Comparison of ENCODE assay signal across 31 cellular contexts in genomic region chr2:100629309-100629708, GRCh38.
A peak's percentile ranks its signal among the peaks of the same experiment; 100 is the strongest.
DNase-seq lines count a peak whose midpoint lies in the region; ATAC-seq, FAIRE-seq and TF ChIP-seq lines count a peak whose summit lies in the region.
"Had no signal": no experiment of that assay in that cellular context is flagged by ENCODE, and none has a peak within 500 bp of the region (broad histone marks: within the 10 kb centered on the region; RNA-seq: fewer than 3 reads in every experiment).

No MANE protein-coding gene starts in this region.

- no peak overlapping the region for H2AFZ ChIP-seq in GM12878 (ENCODE audit: control insufficient read depth, low read depth, low read length)
- H2AFZ ChIP-seq: GM23338, PC-9 had no signal

- WGBS in GM12878 (ENCODE audit: insufficient coverage, insufficient replicate concordance, low lambda C conversion rate, missing lambda C conversion rate), result 14% methylated on average over 5 of the region's 5 CpGs
- no CpG with 5 or more reads among the region's 5 CpGs for WGBS in mesendoderm (ENCODE audit: extremely low coverage, insufficient coverage, low lambda C conversion rate)

- no peaks in the 10 kb centered on the region for H3K36me3 Mint-ChIP-seq in mesothelial cell of epicardium
- H3K36me3 Mint-ChIP-seq: CD8-positive, alpha-beta memory T cell had no signal

- no peak for FAIRE-seq in GM12878 (lab: Jason Lieb, UNC)
- FAIRE-seq: GM12892, GM19239, HTR-8/SVneo, K562 had no signal

- peak overlapping the region; percentile 31 for H2BK5ac ChIP-seq in mesendoderm (ENCODE audit: low read length)

- POLR2A ChIA-PET in GM12878 (lab: Charles Lee), result no interaction called here

- in situ Hi-C loops in GM12878 (cut with MboI), result no loop called here

- H3K79me1 ChIP-seq in mesendoderm (ENCODE audit: low read length), result no peaks in the 10 kb centered on the region

- ATAC-seq in GM12878, result 0 out of 3 replicates have a peak, but pooled peaks have one; percentile 18
- ATAC-seq in GM21515 (IDR thresholded peaks at IDR 0.05; ENCODE audit: unreplicated experiment), result no peak
- ATAC-seq: GM23338, K562 had no signal

- H3K27me3 ChIP-seq in GM12878 (replicated peaks in 1 of 2; ENCODE audit: control insufficient read depth in 2 of 2, insufficient read depth in 2 of 2, low read length in 1 of 2) (peaks cover 3% of the 10 kb centered on the region in 2 experiments; a peak in 1 of 4 replicates), mesendoderm (ENCODE audit: insufficient read depth, low read length, poor library complexity) (no peaks in the 10 kb centered on the region), SJCRH30 (peaks cover 4% of the 10 kb centered on the region; the same call in 1 of the 2 replicates)

- intact Hi-C loops in GM12878 (cut with micrococcal nuclease; ENCODE audit: unreplicated experiment), result no loop called here

- H3K4me2 ChIP-seq in GM12878 (ENCODE audit: control insufficient read depth, insufficient read depth) (no peak overlapping the region), mesendoderm (ENCODE audit: low read length) (no peak overlapping the region)
- H3K4me2 ChIP-seq: GM23338, PC-9 had no signal

- no peak overlapping the region for H4K8ac ChIP-seq in mesendoderm (ENCODE audit: low read depth, low read length)

- TF ChIP-seq RAD21 in GM12878 (IDR thresholded peaks at IDR 0.05; ENCODE audit: insufficient read depth, low read depth, low read length), result no peak

- H3K79me2 ChIP-seq in GM12878 (ENCODE audit: control insufficient read depth, insufficient read depth, low read length) (no peaks in the 10 kb centered on the region), mesendoderm (ENCODE audit: control insufficient read depth, insufficient read depth, low read length) (no peaks in the 10 kb centered on the region)

- no TSS peak for BruUV-seq in GM12878 (replicated peaks; lab: Mats Ljungman, UMichigan)

- peak overlapping the region; percentile 38 for H3K56ac ChIP-seq in mesendoderm (ENCODE audit: low read length)

- no peak overlapping the region for H2BK120ac ChIP-seq in mesendoderm (ENCODE audit: low read depth, low read length)

- peaks cover 34% of the 10 kb centered on the region for H3K27me3 Mint-ChIP-seq in mesothelial cell of epicardium (ENCODE audit: low read depth)
- H3K27me3 Mint-ChIP-seq: CD8-positive, alpha-beta memory T cell had no signal

- RAD21 ChIA-PET in GM12878 (lab: Charles Lee; ENCODE audit: unreplicated experiment), result no interaction called here

- CTCF ChIA-PET in GM12878 (lab: Yijun Ruan, JAX), result no interaction called here

- H2AK5ac ChIP-seq in mesendoderm (ENCODE audit: low read length), result no peak overlapping the region

- H3K4me1 Mint-ChIP-seq in mesothelial cell of epicardium, result no peaks in the 10 kb centered on the region
- H3K4me1 Mint-ChIP-seq: B cell had no signal

- no peak overlapping the region for H3K4ac ChIP-seq in mesendoderm (ENCODE audit: low read depth, low read length)

- no peak overlapping the region for H3K23ac ChIP-seq in mesendoderm (ENCODE audit: low read length)

- no peak overlapping the region for H3K18ac ChIP-seq in mesendoderm (ENCODE audit: low read length)

- H3K9me3 Mint-ChIP-seq in mesothelial cell of epicardium, result no peaks in the 10 kb centered on the region
- H3K9me3 Mint-ChIP-seq: CD8-positive, alpha-beta memory T cell; GM23338; HFFc6 had no signal

- H3K4me1 ChIP-seq in GM12878 (ENCODE audit: control insufficient read depth, insufficient read depth, low read length) (no peaks in the 10 kb centered on the region), mesendoderm (ENCODE audit: control insufficient read depth, low read depth, low read length) (peaks cover 10% of the 10 kb centered on the region), SJCRH30 (no peaks in the 10 kb centered on the region)
- H3K4me1 ChIP-seq: HAP-1 had no signal

- H4K5ac ChIP-seq in mesendoderm (ENCODE audit: low read length), result no peak overlapping the region

- H3K27ac Mint-ChIP-seq in mesothelial cell of epicardium, result no peak overlapping the region
- H3K27ac Mint-ChIP-seq: B cell, GM23338, HFFc6 had no signal

- H2BK15ac ChIP-seq in mesendoderm (replicated peaks; ENCODE audit: low read depth), result no peak overlapping the region

- TF ChIP-seq CTCF in GM12878 (IDR thresholded peaks at IDR 0.05 in 2 of 3, conservative IDR thresholded peaks at IDR 0.05 in 1 of 3; ENCODE audit: control insufficient read depth in 2 of 3, extremely low read depth in 1 of 3, insufficient read depth in 1 of 3, low read depth in 3 of 3, low read length in 3 of 3) (no peak), mesothelial cell of epicardium (IDR thresholded peaks at IDR 0.05; ENCODE audit: unreplicated experiment) (no peak)

- TF ChIP-seq EP300 in GM12878 (IDR thresholded peaks at IDR 0.05; ENCODE audit: borderline replicate concordance in 1 of 2, control insufficient read depth in 1 of 2, low read depth in 2 of 2, low read length in 2 of 2), result no peak

- H3K9ac ChIP-seq in GM12878 (ENCODE audit: control insufficient read depth, insufficient read depth, low read length), result no peak overlapping the region
- no peak overlapping the region for H3K9ac ChIP-seq in mesendoderm (ENCODE audit: low read length)

- TF ChIP-seq POLR2A in GM12878 (IDR thresholded peaks at IDR 0.05; ENCODE audit: low read depth, low read length), result no peak

- SMC1A ChIA-PET in GM12878 (lab: Charles Lee; ENCODE audit: uncharacterized antibody, unreplicated experiment), result no interaction called here

- no peak overlapping the region for H3K4me3 ChIP-seq in GM12878
- H3K4me3 ChIP-seq in mesendoderm (ENCODE audit: low read length), result no peak overlapping the region
- no peak overlapping the region for H3K4me3 ChIP-seq in SJCRH30
- H3K4me3 ChIP-seq: GM23338, HAP-1, K562, PC-9 had no signal

- H3K9me3 ChIP-seq in GM12878 (replicated peaks; ENCODE audit: control insufficient read depth, insufficient read depth, low read length) (no peaks in the 10 kb centered on the region), SJCRH30 (replicated peaks) (no peaks in the 10 kb centered on the region)
- H3K9me3 ChIP-seq: HAP-1 had no signal

- no peaks in the 10 kb centered on the region for H4K20me1 ChIP-seq in GM12878 (ENCODE audit: control insufficient read depth, insufficient read depth)

- no peak overlapping the region for H3K4me3 Mint-ChIP-seq in mesothelial cell of epicardium
- H3K4me3 Mint-ChIP-seq: B cell; CD8-positive, alpha-beta memory T cell; GM23338; HFFc6 had no signal

- peak; percentile 33 for DNase-seq in activated CD8-positive, alpha-beta memory T cell treated with anti-CD3 and anti-CD28 coated beads for 24 hours
- no peak for DNase-seq in activated CD8-positive, alpha-beta memory T cell treated with anti-CD3 and anti-CD28 coated beads, Interleukin-2, amount 50 U/mL, for 4 hours
- DNase-seq in GM12878 (ENCODE audit: low read depth, low spot score) (no peak), mesendoderm (no peak), SJCRH30 (no peak), mesothelial cell of epicardium (ENCODE audit: low spot score in 2 of 2, unreplicated experiment in 2 of 2) (no peak), NCI-H146 treated with DMSO at 0.1 percent for 48 hours (lab: John Stamatoyannopoulos, UW; ENCODE audit: unreplicated experiment) (no peak)
- DNase-seq: CD8-positive, alpha-beta memory T cell; DMS 273 treated with DMSO at 0.1 percent for 48 hours; DMS79; EL; GDM1; HFFc6; MV-4-11; NCI-H1105; NCI-H1436 treated with DMSO at 0.1 percent for 48 hours; NCI-H2029; NCI-H446 treated with DMSO at 0.1 percent for 48 hours; NCI-H526; Right ventricle myocardium superior had no signal

- H3K36me3 ChIP-seq in GM12878 (ENCODE audit: control insufficient read depth in 2 of 2, insufficient read depth in 2 of 2, low read length in 1 of 2) (no peaks in the 10 kb centered on the region), mesendoderm (ENCODE audit: control insufficient read depth, insufficient read depth, low read length) (no peaks in the 10 kb centered on the region), SJCRH30 (no peaks in the 10 kb centered on the region)
- H3K36me3 ChIP-seq: HAP-1 had no signal

- no peak overlapping the region for H3K27ac ChIP-seq in GM12878 (ENCODE audit: control insufficient read depth, insufficient read depth)
- H3K27ac ChIP-seq in mesendoderm (ENCODE audit: low read depth, low read length), result no peak overlapping the region
- H3K27ac ChIP-seq in SJCRH30, result no peak overlapping the region
- H3K27ac ChIP-seq: 22Rv1, C4-2B, PC-9 had no signal

TF ChIP-seq in GM12878, 131 proteins besides CTCF, POLR2A, EP300 and RAD21:
- TF ChIP-seq KLF5 (IDR thresholded peaks at IDR 0.05; ENCODE audit: partially characterized antibody), result no peak
- TF ChIP-seq POU2F2 (IDR thresholded peaks at IDR 0.05; ENCODE audit: borderline replicate concordance, low read depth, low read length), result 0 out of 3 replicates have a peak, but pooled peaks have one; percentile 28
